ENCODE assay signal across 8 cellular contexts in the genomic region with DNA sequence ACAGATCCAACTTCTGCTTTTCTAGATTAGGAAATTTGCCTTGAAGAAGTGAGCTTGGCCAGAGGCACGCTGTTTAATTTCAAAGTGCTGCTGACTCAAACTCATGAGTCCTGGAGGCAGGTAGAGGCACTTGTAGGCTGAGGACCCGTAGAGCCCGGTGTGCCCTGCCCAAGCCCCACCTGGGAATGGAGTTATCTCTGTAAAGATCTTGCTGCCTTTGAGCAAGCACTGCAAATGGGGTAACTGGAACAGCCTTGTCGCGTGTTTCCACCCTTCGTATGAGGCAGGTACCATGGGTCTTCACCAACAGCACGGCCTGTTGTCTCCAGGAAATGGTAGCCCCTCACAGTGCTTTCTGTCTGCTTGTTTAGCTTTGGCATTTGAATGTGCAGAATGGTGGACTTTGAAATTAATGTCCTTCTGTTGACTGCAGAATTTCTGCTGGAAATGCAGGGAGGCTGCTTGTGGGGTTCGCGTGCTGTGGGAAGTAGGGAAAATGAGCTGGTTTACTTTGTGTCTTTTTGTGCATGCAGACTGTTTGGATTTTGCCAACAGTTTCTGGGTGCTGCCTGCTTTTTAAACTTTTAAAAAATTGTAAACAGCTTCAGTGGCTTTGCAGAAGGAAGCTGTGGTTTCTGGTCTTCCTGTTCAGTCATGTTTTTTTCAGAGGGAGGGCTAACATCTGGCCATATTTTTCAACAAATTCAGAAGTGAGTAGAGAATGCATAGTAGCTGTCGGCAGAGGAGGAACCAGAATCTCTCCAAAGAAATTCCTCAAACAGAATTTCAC. TPM values are rescaled to one million over a fixed set of nuclear protein-coding genes. Genes with fewer than 3 reads are reported as not detected.
DNase-seq lines count a peak whose midpoint lies in the region; ATAC-seq and TF ChIP-seq lines count a peak whose summit lies in the region.

No MANE protein-coding gene starts in this region.

- no peaks in the 10 kb centered on the region for H3K27me3 ChIP-seq in spleen (replicated peaks in 1 of 7)
- H3K27me3 ChIP-seq in brain microvascular endothelial cell (replicated peaks) = no peaks in the 10 kb centered on the region
- no peaks in the 10 kb centered on the region for H3K27me3 ChIP-seq in neural progenitor cell

- TF ChIP-seq POLR2A in spleen (IDR thresholded peaks at IDR 0.05) = peak in 1 of 3 donors; percentile 16

- peak overlapping the region; percentile 89 for H3K4me3 Mint-ChIP-seq in T-helper 1 cell treated with Interleukin-12 subunit alpha and Interleukin-12 subunit beta and Interleukin-4 antibody, amounts not matched to agents 30 μg/mL and 1 μg/mL, for 36 hours
- no peak overlapping the region for H3K4me3 Mint-ChIP-seq in neural progenitor cell

- 23 to 61% (median 32%) methylated on average over 10 of the region's 10 CpGs for WGBS in spleen, 5 donors

- peaks cover 88% of the 10 kb centered on the region for H3K79me2 ChIP-seq in neural progenitor cell (ENCODE audit: low read depth)

- H3K27ac ChIP-seq in spleen = peak overlapping the region; percentile 81 to 95 (median 90)
- H3K27ac ChIP-seq in brain microvascular endothelial cell = no peak overlapping the region
- H3K27ac ChIP-seq in neural progenitor cell = no peak overlapping the region

- no peak overlapping the region for H3K4me2 ChIP-seq in neural progenitor cell

- H3K4me3 ChIP-seq in GM08714 (ENCODE audit: low read length) (peak overlapping the region; percentile 87; the same call in 1 of the 2 replicates), spleen (peak overlapping the region; percentile 36 to 88 (median 60)), brain microvascular endothelial cell (ENCODE audit: low read depth, low read length) (no peak overlapping the region), neural progenitor cell (no peak overlapping the region)

- H3K36me3 Mint-ChIP-seq in T-helper 1 cell treated with Interleukin-12 subunit alpha and Interleukin-12 subunit beta and Interleukin-4 antibody, amounts not matched to agents 30 μg/mL and 1 μg/mL, for 36 hours (ENCODE audit: low read depth) = peaks cover 51% of the 10 kb centered on the region
- H3K36me3 Mint-ChIP-seq in neural progenitor cell = peaks cover 23% of the 10 kb centered on the region

- peaks cover 4% of the 10 kb centered on the region for H3F3A ChIP-seq in neural progenitor cell (ENCODE audit: low read depth)

- peaks cover 55% of the 10 kb centered on the region for H3K4me1 Mint-ChIP-seq in T-helper 1 cell treated with Interleukin-12 subunit alpha and Interleukin-12 subunit beta and Interleukin-4 antibody, amounts not matched to agents 30 μg/mL and 1 μg/mL, for 36 hours (ENCODE audit: low read depth)
- no peaks in the 10 kb centered on the region for H3K4me1 Mint-ChIP-seq in neural progenitor cell

- peak overlapping the region; percentile 82 for H3K27ac Mint-ChIP-seq in T-helper 1 cell treated with Interleukin-12 subunit alpha and Interleukin-12 subunit beta and Interleukin-4 antibody, amounts not matched to agents 30 μg/mL and 1 μg/mL, for 36 hours
- no peak overlapping the region for H3K27ac Mint-ChIP-seq in neural progenitor cell

- no peak overlapping the region for H3K9ac ChIP-seq in neural progenitor cell

- H2AFZ ChIP-seq in neural progenitor cell (replicated peaks) = no peak overlapping the region

- H3K9me3 ChIP-seq in spleen (peaks cover 0 to 5% (median 0%) of the 10 kb centered on the region in 8 donors), neural progenitor cell (ENCODE audit: low read depth) (no peaks in the 10 kb centered on the region)

- H3K36me3 ChIP-seq in spleen (peaks cover 0 to 44% (median 2%) of the 10 kb centered on the region in 6 donors), brain microvascular endothelial cell (replicated peaks) (peaks cover 6% of the 10 kb centered on the region), neural progenitor cell (no peaks in the 10 kb centered on the region)

- TF ChIP-seq CTCF in spleen (IDR thresholded peaks at IDR 0.05 in 8 of 11, conservative IDR thresholded peaks at IDR 0.05 in 3 of 11) (no peak), brain microvascular endothelial cell (IDR thresholded peaks at IDR 0.05; ENCODE audit: low read depth, low read length, missing control alignments) (no peak), neural progenitor cell (IDR thresholded peaks at IDR 0.05) (no peak)

- H3K4me1 ChIP-seq in spleen = peaks cover 27 to 80% (median 56%) of the 10 kb centered on the region in 6 donors
- H3K4me1 ChIP-seq in neural progenitor cell = peaks cover 7% of the 10 kb centered on the region

- DNase-seq in spleen (peak; percentile 82), brain microvascular endothelial cell (no peak), islet precursor cell (no peak), neural progenitor cell (ENCODE audit: low spot score) (no peak)

- peak; percentile 40 for ATAC-seq in HG02870 (IDR thresholded peaks at IDR 0.05; ENCODE audit: unreplicated experiment)
- peak; percentile 55 for ATAC-seq in esophagus mucosa

- H4K20me1 ChIP-seq in neural progenitor cell (ENCODE audit: low read depth) = peaks cover 3% of the 10 kb centered on the region

- in situ Hi-C loops in brain microvascular endothelial cell (cut with HindIII; ENCODE audit: low pct_ligation_motif_present, low sequenced_read_pairs) = no loop called here

- intact Hi-C loops in spleen (cut with DNase I; ENCODE audit: low total_unique reads) = loop anchor here (10.0 kb wide), 1 partner anchor 52 kb away; the partner anchor contains the start of gene MYO1G

- H3K27me3 Mint-ChIP-seq in T-helper 1 cell treated with Interleukin-12 subunit alpha and Interleukin-12 subunit beta and Interleukin-4 antibody, amounts not matched to agents 30 μg/mL and 1 μg/mL, for 36 hours (ENCODE audit: low read depth) = no peaks in the 10 kb centered on the region
- peaks cover 2% of the 10 kb centered on the region for H3K27me3 Mint-ChIP-seq in neural progenitor cell (ENCODE audit: insufficient read depth, low read depth)

- H3K9me3 Mint-ChIP-seq in T-helper 1 cell treated with Interleukin-12 subunit alpha and Interleukin-12 subunit beta and Interleukin-4 antibody, amounts not matched to agents 30 μg/mL and 1 μg/mL, for 36 hours = no peaks in the 10 kb centered on the region
- H3K9me3 Mint-ChIP-seq in neural progenitor cell = peaks cover 12% of the 10 kb centered on the region

RNA-seq across cellular contexts. Expression of gene CCM2, which starts 27.2 kb away (rescaled TPM):
- 17.8 TPM for total RNA-seq in esophagus mucosa
- total RNA-seq in spleen = 10 to 100 TPM; 67.8 to 94.2 (median 80.9) TPM
- 100 to 1,000 TPM in 2 of 3 donors, 10 to 100 TPM in 1; 80.8 to 108 (median 107) TPM for polyA plus RNA-seq in spleen
- 21.8 and 37.5 TPM in 2 replicates for total RNA-seq in neural progenitor cell (ENCODE audit: low replicate concordance)

RNA-seq across cellular contexts. Expression of gene MYO1G, which starts 48.4 kb away (rescaled TPM):
- 1.1 TPM for total RNA-seq in esophagus mucosa
- total RNA-seq in spleen = 10 to 100 TPM; 36.4 to 68.6 (median 62.1) TPM
- polyA plus RNA-seq in spleen = 10 to 100 TPM; 27.9 to 61.1 (median 45.6) TPM
- total RNA-seq in neural progenitor cell (ENCODE audit: low replicate concordance) = 0.03 TPM in 1 of 2 replicates, not detected in the other

Comparison
In these comparisons a context has a peak if more than half of its experiments do, and no peak if none do; other contexts are left out.
1. H3K4me3 ChIP-seq: peak in GM08714 (single experiment) and spleen (8 of 8); none in brain microvascular endothelial cell (single experiment) and neural progenitor cell (single experiment).
2. H3K27ac ChIP-seq: peak in spleen (8 of 8); none in brain microvascular endothelial cell (single experiment) and neural progenitor cell (single experiment).
3. RNA of gene MYO1G, which starts 48.4 kb away (total RNA-seq): 36.4 to 68.6 TPM in spleen; 1.1 TPM in esophagus mucosa (single experiment) and 0.03 TPM in neural progenitor cell; every median in the first group is over 10 times any median in the second.